9 cellular contexts compared by ENCODE assay signal in the genomic region with DNA sequence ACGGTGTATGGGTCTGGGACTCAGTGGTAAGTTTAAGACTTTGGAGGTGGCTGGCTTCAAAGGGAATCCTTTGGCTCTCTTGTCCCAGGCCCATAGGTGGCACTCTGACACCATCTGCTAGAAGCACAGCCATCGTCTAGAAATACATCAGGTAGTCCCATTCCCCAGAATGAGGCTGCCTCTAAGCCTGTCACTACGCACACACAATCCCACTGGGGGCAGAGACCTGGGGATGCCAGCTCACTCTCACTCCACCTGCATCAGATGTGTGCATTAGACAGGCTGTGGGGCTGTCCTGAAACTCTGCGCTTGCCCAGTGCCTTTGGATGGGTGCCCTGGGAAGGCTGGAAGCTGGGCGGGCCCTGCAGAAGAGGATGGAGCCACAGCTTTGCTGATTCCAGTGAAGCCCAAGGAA.
DNase-seq lines count a peak whose midpoint lies in the region; ATAC-seq and TF ChIP-seq lines count a peak whose summit lies in the region.
"Had no signal": no experiment of that assay in that cellular context is flagged by ENCODE, and none has a peak within 500 bp of the region (broad histone marks: within the 10 kb centered on the region; RNA-seq: fewer than 3 reads in every experiment).

No MANE protein-coding gene starts in this region.

- no peak for TF ChIP-seq POLR2A in thyroid gland (IDR thresholded peaks at IDR 0.05)

- H3K4me3 ChIP-seq in thyroid gland (replicated peaks in 1 of 3): no peak overlapping the region

- H3K9me3 ChIP-seq in thyroid gland: no peaks in the 10 kb centered on the region

- H3K27me3 ChIP-seq in thyroid gland: no peaks in the 10 kb centered on the region

- DNase-seq in activated CD4-positive, alpha-beta memory T cell treated with anti-CD3 and anti-CD28 coated beads for 36 hours: peak; percentile 49
- DNase-seq in activated CD4-positive, alpha-beta memory T cell treated with anti-CD3 and anti-CD28 coated beads, Interleukin-2, amount 10 ng/mL, durations not matched to agents 7 days and 5 days: no peak
- DNase-seq in NCI-H1092 (lab: John Stamatoyannopoulos, UW) (peak; percentile 20), anterior cingulate cortex (lab: John Stamatoyannopoulos, UW) (peak in 46 of 58 donors; percentile 6 to 73 (median 28)), immature natural killer cell (peak in 2 of 3 donors; percentile 3 to 13), thyroid gland (peak; percentile 23 to 49)

- POLR2A ChIA-PET in activated CD4-positive, alpha-beta memory T cell treated with anti-CD3 and anti-CD28 coated beads for 36 hours (lab: Charles Lee): no interaction called here
- POLR2A ChIA-PET in activated CD4-positive, alpha-beta memory T cell treated with anti-CD3 and anti-CD28 coated beads, Interleukin-2, amount 10 ng/mL, durations not matched to agents 7 days and 5 days (lab: Charles Lee): no interaction called here

- H3K27me3 Mint-ChIP-seq in activated CD4-positive, alpha-beta memory T cell treated with anti-CD3 and anti-CD28 coated beads for 36 hours: peaks cover 1% of the 10 kb centered on the region
- H3K27me3 Mint-ChIP-seq in activated CD4-positive, alpha-beta memory T cell treated with anti-CD3 and anti-CD28 coated beads, Interleukin-2, amount 10 ng/mL, durations not matched to agents 7 days and 5 days: peaks cover 5% of the 10 kb centered on the region
- H3K27me3 Mint-ChIP-seq in immature natural killer cell (ENCODE audit: low read depth in 3 of 3): no peaks in the 10 kb centered on the region

- no peaks in the 10 kb centered on the region for H3K36me3 ChIP-seq in thyroid gland

- ATAC-seq in HG03135 (IDR thresholded peaks at IDR 0.05; ENCODE audit: unreplicated experiment): no peak
- no peak for ATAC-seq in GM19328 (IDR thresholded peaks at IDR 0.05; ENCODE audit: unreplicated experiment)

- no peaks in the 10 kb centered on the region for H3K36me3 Mint-ChIP-seq in activated CD4-positive, alpha-beta memory T cell treated with anti-CD3 and anti-CD28 coated beads for 36 hours
- no peaks in the 10 kb centered on the region for H3K36me3 Mint-ChIP-seq in activated CD4-positive, alpha-beta memory T cell treated with anti-CD3 and anti-CD28 coated beads, Interleukin-2, amount 10 ng/mL, durations not matched to agents 7 days and 5 days (ENCODE audit: low read depth)
- no peaks in the 10 kb centered on the region for H3K36me3 Mint-ChIP-seq in immature natural killer cell
- H3K36me3 Mint-ChIP-seq: activated naive CD8-positive, alpha-beta T cell had no signal

- no peak overlapping the region for H3K27ac Mint-ChIP-seq in activated CD4-positive, alpha-beta memory T cell treated with anti-CD3 and anti-CD28 coated beads for 36 hours
- H3K27ac Mint-ChIP-seq in activated CD4-positive, alpha-beta memory T cell treated with anti-CD3 and anti-CD28 coated beads, Interleukin-2, amount 10 ng/mL, durations not matched to agents 7 days and 5 days: no peak overlapping the region
- H3K27ac Mint-ChIP-seq in immature natural killer cell: no peak overlapping the region
- H3K27ac Mint-ChIP-seq: activated naive CD8-positive, alpha-beta T cell had no signal

- intact Hi-C loops in activated CD4-positive, alpha-beta memory T cell treated with anti-CD3 and anti-CD28 coated beads for 36 hours (cut with micrococcal nuclease): loop anchor here (1.0 to 10.0 kb wide), 2 partner anchors 238 to 596 kb away; no protein-coding TSS in a partner anchor
- intact Hi-C loops in thyroid gland (cut with DNase I): no loop called here

- H3K9me3 Mint-ChIP-seq in activated CD4-positive, alpha-beta memory T cell treated with anti-CD3 and anti-CD28 coated beads for 36 hours: no peaks in the 10 kb centered on the region
- no peaks in the 10 kb centered on the region for H3K9me3 Mint-ChIP-seq in activated CD4-positive, alpha-beta memory T cell treated with anti-CD3 and anti-CD28 coated beads, Interleukin-2, amount 10 ng/mL, durations not matched to agents 7 days and 5 days
- H3K9me3 Mint-ChIP-seq in immature natural killer cell: no peaks in the 10 kb centered on the region

- peak in 4 of 6 experiments; percentile 18 to 51 (median 49) for TF ChIP-seq CTCF in thyroid gland (IDR thresholded peaks at IDR 0.05)

- H3K4me1 ChIP-seq in thyroid gland: peaks cover 10 to 11% of the 10 kb centered on the region in 2 donors

- no peak overlapping the region for H3K27ac ChIP-seq in thyroid gland

- CTCF ChIA-PET in activated CD4-positive, alpha-beta memory T cell treated with anti-CD3 and anti-CD28 coated beads for 36 hours (lab: Charles Lee): interaction anchor here (0.6 to 2.6 kb wide), 9 partner anchors 9 to 874 kb away, joined by 3 to 8 read pairs (median 4); no protein-coding TSS in a partner anchor
- CTCF ChIA-PET in activated CD4-positive, alpha-beta memory T cell treated with anti-CD3 and anti-CD28 coated beads, Interleukin-2, amount 10 ng/mL, durations not matched to agents 7 days and 5 days (lab: Charles Lee): no interaction called here

- 75 to 82% methylated on average over 5 of the region's 5 CpGs for WGBS in thyroid gland, 2 donors

- no peaks in the 10 kb centered on the region for H3K4me1 Mint-ChIP-seq in activated CD4-positive, alpha-beta memory T cell treated with anti-CD3 and anti-CD28 coated beads for 36 hours (ENCODE audit: low read depth)
- no peaks in the 10 kb centered on the region for H3K4me1 Mint-ChIP-seq in activated CD4-positive, alpha-beta memory T cell treated with anti-CD3 and anti-CD28 coated beads, Interleukin-2, amount 10 ng/mL, durations not matched to agents 7 days and 5 days
- H3K4me1 Mint-ChIP-seq in immature natural killer cell: no peaks in the 10 kb centered on the region

- H3K4me3 Mint-ChIP-seq in activated CD4-positive, alpha-beta memory T cell treated with anti-CD3 and anti-CD28 coated beads for 36 hours: no peak overlapping the region
- no peak overlapping the region for H3K4me3 Mint-ChIP-seq in activated CD4-positive, alpha-beta memory T cell treated with anti-CD3 and anti-CD28 coated beads, Interleukin-2, amount 10 ng/mL, durations not matched to agents 7 days and 5 days
- no peak overlapping the region for H3K4me3 Mint-ChIP-seq in immature natural killer cell
- H3K4me3 Mint-ChIP-seq: activated naive CD8-positive, alpha-beta T cell had no signal
